8 cellular contexts compared by ENCODE assay signal in genomic region chr5:151151793-151152192, GRCh38. TPM values are rescaled to one million over a fixed set of nuclear protein-coding genes. Genes with fewer than 3 reads are reported as not detected.
DNase-seq lines count a peak whose midpoint lies in the region; ATAC-seq and TF ChIP-seq lines count a peak whose summit lies in the region.

No MANE protein-coding gene starts in this region.

- DNase-seq in CMK (ENCODE audit: low read depth) (peak; percentile 46), SIG-M5 treated with dmso at 0.1 percent for 504 hours (lab: John Stamatoyannopoulos, UW; ENCODE audit: unreplicated experiment) (peak; percentile 95), fibroblast of mammary gland (ENCODE audit: low read depth) (peak; percentile 72), OCI-M2 (lab: John Stamatoyannopoulos, UW; ENCODE audit: unreplicated experiment) (no peak), H7 (no peak), SW 1271 (lab: John Stamatoyannopoulos, UW) (no peak)
- DNase-seq in stimulated activated CD4-positive, alpha-beta T cell treated with anti-CD3 and anti-CD28 coated beads, Interleukin-2, amount 100 ng/mL, for 24 hours: peak; percentile 65 to 69

- H3K27me3 ChIP-seq in H7 (ENCODE audit: control insufficient read depth, insufficient read depth, low read length): no peaks in the 10 kb centered on the region

- no peak for TF ChIP-seq CTCF in fibroblast of mammary gland (conservative IDR thresholded peaks at IDR 0.05; ENCODE audit: control insufficient read depth, insufficient read depth, low read depth, low read length)

- peaks cover 3% of the 10 kb centered on the region; the same call in 1 of the 2 replicates for H3K36me3 ChIP-seq in H7 (replicated peaks; ENCODE audit: control insufficient read depth, insufficient read depth, low read length)

- H3K4me3 ChIP-seq in fibroblast of mammary gland (ENCODE audit: control insufficient read depth, low read depth, low read length): no peak overlapping the region
- H3K4me3 ChIP-seq in H7 (ENCODE audit: insufficient read depth, low read depth, low read length): no peak overlapping the region

- ATAC-seq in GM21576 (IDR thresholded peaks at IDR 0.05; ENCODE audit: unreplicated experiment): peak; percentile 22

RNA-seq across cellular contexts. Expression of gene ANXA6, which starts 5.8 kb away (rescaled TPM):
- total RNA-seq in H7 (2014; rRNA removed; shearing (Covaris generic)): 179 and 212 TPM in 2 replicates

Comparison
In these comparisons a context has a peak if more than half of its experiments do, and no peak if none do; other contexts are left out.
1. DNase-seq: peak in CMK (single experiment), SIG-M5 treated with dmso at 0.1 percent for 504 hours (single experiment), fibroblast of mammary gland (single experiment) and stimulated activated CD4-positive, alpha-beta T cell treated with anti-CD3 and anti-CD28 coated beads, Interleukin-2, amount 100 ng/mL, for 24 hours (2 of 2); none in OCI-M2 (single experiment), H7 (single experiment) and SW 1271 (0 of 2).